Comparison of ENCODE assay signal across 27 cellular contexts in genomic region chr18:8538935-8539334, GRCh38.
"Had no signal": no experiment of that assay in that cellular context is flagged by ENCODE, and none has a peak within 500 bp of the region (broad histone marks: within the 10 kb centered on the region; RNA-seq: fewer than 3 reads in every experiment).

No MANE protein-coding gene starts in this region.

- H3K4me1 Mint-ChIP-seq: endodermal cell had no signal

- H3K4me3 Mint-ChIP-seq: activated T-cell treated with anti-CD3 and anti-CD28 coated beads, Interleukin-2, amount 50 U/mL, for 72 hours; endodermal cell; nephron had no signal

- H3K27ac Mint-ChIP-seq: activated T-cell treated with anti-CD3 and anti-CD28 coated beads, Interleukin-2, amount 50 U/mL, for 72 hours; endodermal cell; nephron had no signal

- H3K9me3 Mint-ChIP-seq: endodermal cell had no signal

- ATAC-seq: activated T-cell treated with anti-CD3 and anti-CD28 coated beads, Interleukin-2, amount 50 U/mL, for 72 hours; foreskin keratinocyte; left lobe of liver had no signal

- H3K27me3 ChIP-seq: brain microvascular endothelial cell, spleen, thyroid gland had no signal

- H3K36me3 ChIP-seq: brain microvascular endothelial cell, spleen, thyroid gland had no signal

- H3K9me3 ChIP-seq: spleen, thyroid gland had no signal

- DNase-seq: activated CD4-positive, alpha-beta T cell treated with anti-CD3 and anti-CD28 coated beads, Interleukin-2, amount 50 U/mL, for 1 hour; activated CD4-positive, CD25-positive, alpha-beta regulatory T cell treated with anti-CD3 and anti-CD28 coated beads, Interleukin-2, amount 50 U/mL, for 72 hours; activated CD8-positive, alpha-beta memory T cell treated with anti-CD3 and anti-CD28 coated beads for 24 hours; activated CD8-positive, alpha-beta memory T cell treated with anti-CD3 and anti-CD28 coated beads, Interleukin-2, amount 50 U/mL, for 48 hours; activated effector memory CD4-positive, alpha-beta T cell treated with anti-CD3 and anti-CD28 coated beads, Interleukin-2, amount 50 U/mL, for 16 hours; activated naive CD4-positive, alpha-beta T cell treated with anti-CD3 and anti-CD28 coated beads, Interleukin-2, amount 50 U/mL, for 16 hours; activated T-cell treated with anti-CD3 and anti-CD28 coated beads, Interleukin-2, amount 50 U/mL, for 72 hours; aorta; brain microvascular endothelial cell; central memory CD4-positive, alpha-beta T cell; dorsolateral prefrontal cortex; endodermal cell; foreskin keratinocyte; glutamatergic neuron; hippocampal formation; islet precursor cell; midbrain; nucleus accumbens; posterior cingulate gyrus; spleen; stimulated activated CD4-positive, alpha-beta T cell treated with anti-CD3 and anti-CD28 coated beads, Interleukin-4, amount 100 ng/mL, for 4 hours; stimulated activated naive CD4-positive, alpha-beta T cell; thyroid gland had no signal

- H3K27ac ChIP-seq: brain microvascular endothelial cell, dorsolateral prefrontal cortex, epithelial cell of prostate, foreskin keratinocyte, spleen, thyroid gland had no signal

- H3K4me3 ChIP-seq: dorsolateral prefrontal cortex, lung, spleen, thyroid gland had no signal

- H3K4me1 ChIP-seq: foreskin keratinocyte, spleen, thyroid gland had no signal
